1 cellular context compared by ENCODE assay signal in the genomic region with DNA sequence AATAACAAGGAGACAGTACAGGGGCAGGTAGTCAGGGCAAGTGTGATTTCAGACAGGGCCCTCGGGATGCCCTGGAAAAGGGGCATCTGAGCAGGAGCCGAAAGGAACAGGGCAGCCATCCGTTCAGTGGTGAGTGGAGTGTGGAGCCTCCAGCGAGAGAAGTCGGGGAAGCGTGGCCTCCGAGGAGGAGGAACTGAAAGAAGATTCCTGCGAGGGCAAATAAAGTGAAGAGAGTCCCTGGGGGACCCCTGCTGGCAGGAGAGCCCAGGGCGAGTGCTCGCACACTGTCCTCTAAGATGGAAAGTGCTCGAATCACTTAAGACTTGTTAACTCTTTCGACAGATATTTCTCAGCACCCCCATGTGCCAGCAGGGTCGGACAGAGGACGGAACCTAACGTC.
TF ChIP-seq lines count a peak whose summit lies in the region.

No MANE protein-coding gene starts in this region.

TF ChIP-seq in SK-N-SH, 30 proteins besides CTCF, POLR2A, EP300 and RAD21 (continued from another document):
- TF ChIP-seq, protein P1, sequence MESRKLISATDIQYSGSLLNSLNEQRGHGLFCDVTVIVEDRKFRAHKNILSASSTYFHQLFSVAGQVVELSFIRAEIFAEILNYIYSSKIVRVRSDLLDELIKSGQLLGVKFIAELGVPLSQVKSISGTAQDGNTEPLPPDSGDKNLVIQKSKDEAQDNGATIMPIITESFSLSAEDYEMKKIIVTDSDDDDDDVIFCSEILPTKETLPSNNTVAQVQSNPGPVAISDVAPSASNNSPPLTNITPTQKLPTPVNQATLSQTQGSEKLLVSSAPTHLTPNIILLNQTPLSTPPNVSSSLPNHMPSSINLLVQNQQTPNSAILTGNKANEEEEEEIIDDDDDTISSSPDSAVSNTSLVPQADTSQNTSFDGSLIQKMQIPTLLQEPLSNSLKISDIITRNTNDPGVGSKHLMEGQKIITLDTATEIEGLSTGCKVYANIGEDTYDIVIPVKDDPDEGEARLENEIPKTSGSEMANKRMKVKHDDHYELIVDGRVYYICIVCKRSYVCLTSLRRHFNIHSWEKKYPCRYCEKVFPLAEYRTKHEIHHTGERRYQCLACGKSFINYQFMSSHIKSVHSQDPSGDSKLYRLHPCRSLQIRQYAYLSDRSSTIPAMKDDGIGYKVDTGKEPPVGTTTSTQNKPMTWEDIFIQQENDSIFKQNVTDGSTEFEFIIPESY (IDR thresholded peaks at IDR 0.05; ENCODE audit: borderline replicate concordance, low read depth) = no peak
- TF ChIP-seq POLR2AphosphoS5 (IDR thresholded peaks at IDR 0.05; ENCODE audit: low read depth, low read length) (no peak), MEF2A (IDR thresholded peaks at IDR 0.05; ENCODE audit: borderline replicate concordance, low read depth) (no peak), RXRA (IDR thresholded peaks at IDR 0.05; ENCODE audit: borderline replicate concordance, low read depth) (no peak), YY1 (IDR thresholded peaks at IDR 0.05; ENCODE audit: low read depth) (no peak), SIN3A (IDR thresholded peaks at IDR 0.05; ENCODE audit: borderline replicate concordance, low read depth, low read length) (no peak), NFIC (IDR thresholded peaks at IDR 0.05; ENCODE audit: borderline replicate concordance) (no peak), EZH2phosphoT487 (IDR thresholded peaks at IDR 0.05; ENCODE audit: borderline replicate concordance, low read depth) (no peak), RCOR1 (IDR thresholded peaks at IDR 0.05; ENCODE audit: low read length) (no peak), TEAD4 (IDR thresholded peaks at IDR 0.05; ENCODE audit: borderline replicate concordance, insufficient read depth) (no peak), NRF1 (IDR thresholded peaks at IDR 0.05; ENCODE audit: low read depth, low read length) (no peak), FOXM1 (IDR thresholded peaks at IDR 0.05; ENCODE audit: low read depth) (no peak), RFX5 (IDR thresholded peaks at IDR 0.05; ENCODE audit: low read length) (no peak)
- TF ChIP-seq, protein P2, sequence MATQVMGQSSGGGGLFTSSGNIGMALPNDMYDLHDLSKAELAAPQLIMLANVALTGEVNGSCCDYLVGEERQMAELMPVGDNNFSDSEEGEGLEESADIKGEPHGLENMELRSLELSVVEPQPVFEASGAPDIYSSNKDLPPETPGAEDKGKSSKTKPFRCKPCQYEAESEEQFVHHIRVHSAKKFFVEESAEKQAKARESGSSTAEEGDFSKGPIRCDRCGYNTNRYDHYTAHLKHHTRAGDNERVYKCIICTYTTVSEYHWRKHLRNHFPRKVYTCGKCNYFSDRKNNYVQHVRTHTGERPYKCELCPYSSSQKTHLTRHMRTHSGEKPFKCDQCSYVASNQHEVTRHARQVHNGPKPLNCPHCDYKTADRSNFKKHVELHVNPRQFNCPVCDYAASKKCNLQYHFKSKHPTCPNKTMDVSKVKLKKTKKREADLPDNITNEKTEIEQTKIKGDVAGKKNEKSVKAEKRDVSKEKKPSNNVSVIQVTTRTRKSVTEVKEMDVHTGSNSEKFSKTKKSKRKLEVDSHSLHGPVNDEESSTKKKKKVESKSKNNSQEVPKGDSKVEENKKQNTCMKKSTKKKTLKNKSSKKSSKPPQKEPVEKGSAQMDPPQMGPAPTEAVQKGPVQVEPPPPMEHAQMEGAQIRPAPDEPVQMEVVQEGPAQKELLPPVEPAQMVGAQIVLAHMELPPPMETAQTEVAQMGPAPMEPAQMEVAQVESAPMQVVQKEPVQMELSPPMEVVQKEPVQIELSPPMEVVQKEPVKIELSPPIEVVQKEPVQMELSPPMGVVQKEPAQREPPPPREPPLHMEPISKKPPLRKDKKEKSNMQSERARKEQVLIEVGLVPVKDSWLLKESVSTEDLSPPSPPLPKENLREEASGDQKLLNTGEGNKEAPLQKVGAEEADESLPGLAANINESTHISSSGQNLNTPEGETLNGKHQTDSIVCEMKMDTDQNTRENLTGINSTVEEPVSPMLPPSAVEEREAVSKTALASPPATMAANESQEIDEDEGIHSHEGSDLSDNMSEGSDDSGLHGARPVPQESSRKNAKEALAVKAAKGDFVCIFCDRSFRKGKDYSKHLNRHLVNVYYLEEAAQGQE (IDR thresholded peaks at IDR 0.05; ENCODE audit: low read depth, low read length) = no peak
- TF ChIP-seq, protein P3, sequence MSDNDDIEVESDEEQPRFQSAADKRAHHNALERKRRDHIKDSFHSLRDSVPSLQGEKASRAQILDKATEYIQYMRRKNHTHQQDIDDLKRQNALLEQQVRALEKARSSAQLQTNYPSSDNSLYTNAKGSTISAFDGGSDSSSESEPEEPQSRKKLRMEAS (IDR thresholded peaks at IDR 0.05; ENCODE audit: low read depth) = no peak
- TF ChIP-seq, protein P4, sequence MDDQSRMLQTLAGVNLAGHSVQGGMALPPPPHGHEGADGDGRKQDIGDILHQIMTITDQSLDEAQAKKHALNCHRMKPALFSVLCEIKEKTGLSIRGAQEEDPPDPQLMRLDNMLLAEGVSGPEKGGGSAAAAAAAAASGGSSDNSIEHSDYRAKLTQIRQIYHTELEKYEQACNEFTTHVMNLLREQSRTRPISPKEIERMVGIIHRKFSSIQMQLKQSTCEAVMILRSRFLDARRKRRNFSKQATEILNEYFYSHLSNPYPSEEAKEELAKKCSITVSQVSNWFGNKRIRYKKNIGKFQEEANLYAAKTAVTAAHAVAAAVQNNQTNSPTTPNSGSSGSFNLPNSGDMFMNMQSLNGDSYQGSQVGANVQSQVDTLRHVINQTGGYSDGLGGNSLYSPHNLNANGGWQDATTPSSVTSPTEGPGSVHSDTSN (IDR thresholded peaks at IDR 0.05) = no peak
- TF ChIP-seq, protein P5, sequence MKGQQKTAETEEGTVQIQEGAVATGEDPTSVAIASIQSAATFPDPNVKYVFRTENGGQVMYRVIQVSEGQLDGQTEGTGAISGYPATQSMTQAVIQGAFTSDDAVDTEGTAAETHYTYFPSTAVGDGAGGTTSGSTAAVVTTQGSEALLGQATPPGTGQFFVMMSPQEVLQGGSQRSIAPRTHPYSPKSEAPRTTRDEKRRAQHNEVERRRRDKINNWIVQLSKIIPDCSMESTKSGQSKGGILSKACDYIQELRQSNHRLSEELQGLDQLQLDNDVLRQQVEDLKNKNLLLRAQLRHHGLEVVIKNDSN (IDR thresholded peaks at IDR 0.05; ENCODE audit: borderline replicate concordance, low read depth) = no peak
